ENCODE assay signal across 8 cellular contexts in the genomic region with DNA sequence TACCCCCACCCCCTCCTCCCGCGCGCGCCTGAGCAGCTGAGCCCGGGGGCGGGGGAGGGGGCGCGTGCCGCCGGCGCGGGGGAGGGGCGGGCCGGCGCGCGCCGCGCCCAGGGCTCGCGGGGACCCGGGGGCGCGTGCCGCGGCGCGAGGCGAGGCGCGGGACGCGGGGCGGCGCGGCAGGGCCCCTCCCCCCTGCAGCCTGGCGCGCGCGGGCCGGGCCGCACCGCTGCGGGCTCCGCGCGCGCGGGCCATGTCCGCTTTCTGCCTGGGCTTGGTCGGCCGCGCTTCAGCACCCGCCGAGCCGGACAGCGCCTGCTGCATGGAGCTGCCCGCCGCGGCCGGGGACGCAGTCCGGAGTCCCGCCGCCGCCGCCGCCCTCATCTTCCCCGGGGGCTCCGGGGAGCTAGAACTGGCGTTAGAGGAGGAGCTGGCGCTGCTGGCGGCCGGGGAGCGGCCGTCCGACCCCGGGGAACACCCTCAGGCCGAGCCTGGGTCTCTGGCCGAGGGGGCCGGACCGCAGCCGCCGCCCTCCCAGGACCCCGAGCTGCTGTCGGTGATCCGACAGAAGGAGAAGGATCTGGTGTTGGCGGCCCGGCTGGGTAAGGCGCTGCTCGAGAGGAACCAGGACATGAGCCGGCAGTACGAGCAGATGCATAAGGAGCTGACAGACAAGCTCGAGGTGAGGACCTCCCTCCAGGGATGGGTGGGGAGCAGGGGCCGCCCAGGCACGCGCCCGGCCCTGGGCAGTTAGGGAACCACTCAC. TPM values are rescaled to one million over a fixed set of nuclear protein-coding genes. Genes with fewer than 3 reads are reported as not detected.
A peak's percentile ranks its signal among the peaks of the same experiment; 100 is the strongest.
DNase-seq lines count a peak whose midpoint lies in the region; ATAC-seq and TF ChIP-seq lines count a peak whose summit lies in the region.

No MANE protein-coding gene starts in this region.

- H3K9me3 ChIP-seq in SK-N-MC (ENCODE audit: low read depth, low read length): no peaks in the 10 kb centered on the region
- H3K9me3 ChIP-seq in transverse colon: no peaks in the 10 kb centered on the region

- intact Hi-C loops in head of caudate nucleus (cut with DNase I) (loop anchor here (10.0 kb wide), 1 partner anchor 95 kb away; no protein-coding TSS in a partner anchor), transverse colon (cut with DNase I; ENCODE audit: low total_unique reads) (no loop called here)

- ATAC-seq in GM19035 (IDR thresholded peaks at IDR 0.05; ENCODE audit: unreplicated experiment): peak; percentile 38
- peak; percentile 47 for ATAC-seq in HG03432 (IDR thresholded peaks at IDR 0.05; ENCODE audit: unreplicated experiment)

- H3K27ac ChIP-seq in SK-N-MC (no peak overlapping the region), transverse colon (peak overlapping the region; percentile 85 to 89 (median 88))

- DNase-seq in Ammon's horn (ENCODE audit: low spot score) (peak; percentile 61), SK-N-MC (ENCODE audit: low read depth, low spot score) (no peak), head of caudate nucleus (peak in 40 of 42 donors; percentile 4 to 86 (median 64)), osteocyte (ENCODE audit: extremely low spot score, unreplicated experiment) (peak; percentile 94), transverse colon (peak; percentile 86)

- no peak for TF ChIP-seq POLR2A in transverse colon (IDR thresholded peaks at IDR 0.05)

- peaks cover 49% of the 10 kb centered on the region for H3K4me1 Mint-ChIP-seq in activated naive CD8-positive, alpha-beta T cell (ENCODE audit: low read depth)
- peaks cover 6% of the 10 kb centered on the region for H3K4me1 Mint-ChIP-seq in osteocyte (ENCODE audit: unreplicated experiment)

- H3K9ac ChIP-seq in SK-N-MC (ENCODE audit: insufficient read length): no peak overlapping the region

- H3K36me3 Mint-ChIP-seq in activated naive CD8-positive, alpha-beta T cell: peaks cover 25% of the 10 kb centered on the region
- no peaks in the 10 kb centered on the region for H3K36me3 Mint-ChIP-seq in osteocyte (ENCODE audit: unreplicated experiment)

- no peak for TF ChIP-seq EP300 in transverse colon (IDR thresholded peaks at IDR 0.05; ENCODE audit: low read depth)

- no peak for TF ChIP-seq CTCF in osteocyte (IDR thresholded peaks at IDR 0.05)
- TF ChIP-seq CTCF in transverse colon (IDR thresholded peaks at IDR 0.05): no peak

- H3K4me3 ChIP-seq in SK-N-MC (peak overlapping the region; percentile 86), transverse colon (peak overlapping the region; percentile 27 to 85 (median 63))

- peaks cover 8 to 20% (median 16%) of the 10 kb centered on the region in 4 donors for H3K4me1 ChIP-seq in transverse colon

- WGBS in transverse colon (ENCODE audit: low coverage in 1 of 2), 2 donors: 0 to 7% methylated on average over 3 to 21 of the region's 98 CpGs

- H3K27me3 Mint-ChIP-seq in activated naive CD8-positive, alpha-beta T cell: no peaks in the 10 kb centered on the region
- peaks cover 59% of the 10 kb centered on the region for H3K27me3 Mint-ChIP-seq in osteocyte (ENCODE audit: unreplicated experiment)

- peak overlapping the region; percentile 93 for H3K27ac Mint-ChIP-seq in activated naive CD8-positive, alpha-beta T cell
- H3K27ac Mint-ChIP-seq in osteocyte (ENCODE audit: unreplicated experiment): no peak overlapping the region

- H3K9me3 Mint-ChIP-seq in activated naive CD8-positive, alpha-beta T cell (ENCODE audit: low read depth): no peaks in the 10 kb centered on the region
- H3K9me3 Mint-ChIP-seq in osteocyte (ENCODE audit: unreplicated experiment): no peaks in the 10 kb centered on the region

- no peaks in the 10 kb centered on the region for H3K36me3 ChIP-seq in SK-N-MC (ENCODE audit: insufficient read depth, low read length)
- no peaks in the 10 kb centered on the region for H3K36me3 ChIP-seq in transverse colon

- H3K27me3 ChIP-seq in transverse colon: peaks cover 47% of the 10 kb centered on the region

- peak overlapping the region; percentile 96 for H3K4me3 Mint-ChIP-seq in activated naive CD8-positive, alpha-beta T cell
- peak overlapping the region; percentile 69 for H3K4me3 Mint-ChIP-seq in osteocyte (ENCODE audit: unreplicated experiment)

- in situ Hi-C loops in transverse colon (cut with MboI; ENCODE audit: low pct_ligation_motif_present in 1 of 4, low pct_unique_long_range_greater_than_20kb in 1 of 4, low sequenced_read_pairs in 3 of 4): no loop called here

RNA-seq across cellular contexts. Expression of a gene that starts 0.8 kb away (rescaled TPM):
- total RNA-seq in osteocyte (not detected in 2 replicates), transverse colon (10 to 100 TPM in 1 of 4 donors, 1 to 10 TPM in 3; 3.2 to 19.5 (median 6.9) TPM)
